In the genomic region with DNA sequence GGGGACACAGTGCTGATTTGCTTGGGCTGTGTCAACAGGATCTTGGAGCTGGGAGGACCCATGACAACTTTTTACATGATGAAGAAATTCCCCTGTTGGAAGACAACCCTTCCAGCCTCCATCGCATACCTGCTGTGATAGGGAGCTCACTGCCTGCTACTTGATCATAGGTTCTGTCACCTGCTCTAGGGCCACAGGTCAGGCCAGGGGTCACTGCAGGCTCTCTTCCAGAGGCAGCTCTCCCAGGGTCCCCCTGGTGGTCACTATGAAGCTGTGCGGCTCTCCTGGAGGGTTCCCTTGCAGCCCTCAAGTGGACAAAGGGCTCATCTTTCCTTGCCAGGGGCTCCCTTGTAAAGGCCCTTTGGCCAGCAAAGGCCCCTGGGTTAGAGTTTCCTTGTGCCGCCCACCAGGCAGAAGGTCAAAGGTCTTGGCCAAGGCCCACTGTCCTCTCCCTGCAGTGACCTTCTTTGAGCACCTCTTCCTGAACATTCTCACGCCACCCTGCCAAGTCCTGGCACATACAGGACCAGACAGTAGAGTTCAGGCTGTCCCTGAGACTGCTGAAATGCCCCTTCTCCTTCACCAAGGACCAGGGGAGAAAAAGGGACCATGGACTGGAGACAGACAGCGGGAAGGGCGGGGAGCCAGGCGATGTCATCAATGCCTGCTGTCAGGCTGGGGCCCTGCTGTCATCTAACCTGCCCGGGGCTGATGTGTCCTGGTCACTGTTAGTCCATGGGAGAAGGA, we compare ENCODE assay signal across 7 cellular contexts.
DNase-seq lines count a peak whose midpoint lies in the region; ATAC-seq and TF ChIP-seq lines count a peak whose summit lies in the region.

No MANE protein-coding gene starts in this region.

- H3K36me3 ChIP-seq in PC-3 (ENCODE audit: low read depth, low read length) (no peaks in the 10 kb centered on the region), endodermal cell (ENCODE audit: control insufficient read depth, insufficient read depth, low read length) (no peaks in the 10 kb centered on the region)

- H3K9me3 ChIP-seq in PC-3 (ENCODE audit: low read length) (no peaks in the 10 kb centered on the region), endodermal cell (ENCODE audit: control insufficient read depth, low read length) (no peaks in the 10 kb centered on the region)

- no peak overlapping the region for H3K4me3 Mint-ChIP-seq in endodermal cell
- H3K4me3 Mint-ChIP-seq in mesothelial cell of epicardium: no peak overlapping the region

- peak; percentile 11 for DNase-seq in G401 (ENCODE audit: low spot score)
- peak; percentile 66 for DNase-seq in HEK293T (ENCODE audit: extremely low spot score)
- DNase-seq in PC-3: peak; percentile 53
- peak; percentile 92 for DNase-seq in endodermal cell
- DNase-seq in mesothelial cell of epicardium (ENCODE audit: low spot score in 2 of 2, unreplicated experiment in 2 of 2): peak in 1 of 2 experiments; percentile 39

- no TSS peak for BruUV-seq in PC-3 (replicated peaks; lab: Mats Ljungman, UMichigan)

- H3F3A ChIP-seq in PC-3 (ENCODE audit: low read length, unreplicated experiment): no peaks in the 10 kb centered on the region

- CTCF ChIA-PET in HEK293T (lab: Yijun Ruan, JAX) (interaction anchor here (0.6 to 1.5 kb wide), 16 partner anchors 8 to 808 kb away, joined by 3 to 7 read pairs (median 3); no protein-coding TSS in a partner anchor), PC-3 (lab: Charles Lee) (interaction anchor here (0.6 to 1.1 kb wide), 6 partner anchors 14 to 693 kb away, joined by 3 to 8 read pairs (median 4); no protein-coding TSS in a partner anchor)

- intact Hi-C loops in PC-3 (cut with micrococcal nuclease): loop anchor here (2.0 to 10.0 kb wide), 4 partner anchors 76 to 776 kb away; no protein-coding TSS in a partner anchor

- 76 to 100% methylated on average over 2 to 8 of the region's 8 CpGs for WGBS in endodermal cell (ENCODE audit: insufficient coverage in 1 of 2, insufficient read length in 1 of 2), 2 experiments

- no peaks in the 10 kb centered on the region for H3K79me2 ChIP-seq in PC-3 (ENCODE audit: low read length)

- POLR2A ChIA-PET in HEK293T (lab: Yijun Ruan, JAX) (no interaction called here), PC-3 (lab: Charles Lee; ENCODE audit: unreplicated experiment) (no interaction called here)

- H3K27ac ChIP-seq in PC-3 (ENCODE audit: low read length) (no peak overlapping the region), endodermal cell (ENCODE audit: low read depth, low read length) (no peak overlapping the region)

- no peak overlapping the region for H2AFZ ChIP-seq in PC-3 (ENCODE audit: low read length)

- no peak overlapping the region for H3K27ac Mint-ChIP-seq in endodermal cell
- no peak overlapping the region for H3K27ac Mint-ChIP-seq in mesothelial cell of epicardium

- TF ChIP-seq CTCF in PC-3 (conservative IDR thresholded peaks at IDR 0.05; ENCODE audit: low read depth, low read length): peak; percentile 94
- peak; percentile 97 for TF ChIP-seq CTCF in endodermal cell (conservative IDR thresholded peaks at IDR 0.05)
- peak; percentile 74 for TF ChIP-seq CTCF in mesothelial cell of epicardium (IDR thresholded peaks at IDR 0.05; ENCODE audit: unreplicated experiment)

- no peak overlapping the region for H3K4me3 ChIP-seq in PC-3 (ENCODE audit: low read length)
- no peak overlapping the region for H3K4me3 ChIP-seq in endodermal cell (ENCODE audit: low read length)

- no peaks in the 10 kb centered on the region for H3K27me3 ChIP-seq in PC-3 (ENCODE audit: low read length)
- peaks cover 6% of the 10 kb centered on the region for H3K27me3 ChIP-seq in endodermal cell (ENCODE audit: control insufficient read depth, insufficient read depth, low read length, poor library complexity, severe bottlenecking)

- no peaks in the 10 kb centered on the region for H3K36me3 Mint-ChIP-seq in endodermal cell (ENCODE audit: low read depth)
- no peaks in the 10 kb centered on the region for H3K36me3 Mint-ChIP-seq in mesothelial cell of epicardium

- no peak overlapping the region for H3K9ac ChIP-seq in PC-3 (ENCODE audit: low read length)
- no peak overlapping the region for H3K9ac ChIP-seq in endodermal cell (ENCODE audit: extremely low read depth, low read length, poor library complexity, severe bottlenecking)

- H3K9me3 Mint-ChIP-seq in endodermal cell (no peaks in the 10 kb centered on the region), mesothelial cell of epicardium (no peaks in the 10 kb centered on the region)

- H3K4me1 Mint-ChIP-seq in endodermal cell (peaks cover 9% of the 10 kb centered on the region), mesothelial cell of epicardium (peaks cover 44% of the 10 kb centered on the region)

- in situ Hi-C loops in G401 (cut with HindIII; ENCODE audit: low sequenced_read_pairs): no loop called here

- peaks cover 21% of the 10 kb centered on the region for H3K4me1 ChIP-seq in PC-3 (ENCODE audit: insufficient read depth, low read length)
- no peaks in the 10 kb centered on the region for H3K4me1 ChIP-seq in endodermal cell (ENCODE audit: control insufficient read depth, insufficient read depth, low read length)

- ATAC-seq in PC-3 (peak; percentile 34), GM18520 (IDR thresholded peaks at IDR 0.05; ENCODE audit: unreplicated experiment) (no peak), HG02623 (IDR thresholded peaks at IDR 0.05; ENCODE audit: unreplicated experiment) (no peak)

- H4K20me1 ChIP-seq in PC-3 (ENCODE audit: low read length): no peaks in the 10 kb centered on the region

- H3K4me2 ChIP-seq in PC-3 (ENCODE audit: low read length): no peak overlapping the region

- H3K27me3 Mint-ChIP-seq in endodermal cell (ENCODE audit: insufficient read depth) (no peaks in the 10 kb centered on the region), mesothelial cell of epicardium (ENCODE audit: low read depth) (no peaks in the 10 kb centered on the region)

- no peaks in the 10 kb centered on the region for H3K9me2 ChIP-seq in PC-3 (replicated peaks; ENCODE audit: low read length)

TF ChIP-seq in HEK293T, 16 proteins besides CTCF, POLR2A, EP300 and RAD21:
- TF ChIP-seq BHLHE40 (IDR thresholded peaks at IDR 0.05; ENCODE audit: borderline replicate concordance) (no peak), SP1 (IDR thresholded peaks at IDR 0.05) (no peak), NFRKB (IDR thresholded peaks at IDR 0.05) (no peak), ARNT (IDR thresholded peaks at IDR 0.05) (no peak), TARDBP (IDR thresholded peaks at IDR 0.05) (no peak)
